In genomic region chr10:71569775-71570588, GRCh38 we compare ENCODE assay signal across 8 cellular contexts.
DNase-seq lines count a peak whose midpoint lies in the region; ATAC-seq, FAIRE-seq and TF ChIP-seq lines count a peak whose summit lies in the region.

No MANE protein-coding gene starts in this region.

- H3K36me3 Mint-ChIP-seq in naive thymus-derived CD4-positive, alpha-beta T cell: no peaks in the 10 kb centered on the region
- H3K36me3 Mint-ChIP-seq in stimulated activated effector memory CD8-positive, alpha-beta T cell treated with anti-CD3 and anti-CD28 coated beads, Interleukin-12 subunit alpha, Interleukin-12 subunit beta, amount 100 ng/mL, for 72 hours: no peaks in the 10 kb centered on the region

- H3K27ac Mint-ChIP-seq in naive thymus-derived CD4-positive, alpha-beta T cell: no peak overlapping the region
- H3K27ac Mint-ChIP-seq in stimulated activated effector memory CD8-positive, alpha-beta T cell treated with anti-CD3 and anti-CD28 coated beads, Interleukin-12 subunit alpha, Interleukin-12 subunit beta, amount 100 ng/mL, for 72 hours: no peak overlapping the region

- H3K9me3 ChIP-seq in A549 (no peaks in the 10 kb centered on the region), NT2/D1 (ENCODE audit: insufficient read depth, low read length) (no peaks in the 10 kb centered on the region), esophagus squamous epithelium (no peaks in the 10 kb centered on the region)
- no peaks in the 10 kb centered on the region for H3K9me3 ChIP-seq in naive thymus-derived CD4-positive, alpha-beta T cell (ENCODE audit: control insufficient read depth in 2 of 3, low read length in 3 of 3)

- peak; percentile 78 to 81 for TF ChIP-seq RAD21 in A549 (conservative IDR thresholded peaks at IDR 0.05 in 1 of 2, IDR thresholded peaks at IDR 0.05 in 1 of 2)

- H3K27ac ChIP-seq in A549: no peak overlapping the region
- H3K27ac ChIP-seq in esophagus squamous epithelium: no peak overlapping the region
- H3K27ac ChIP-seq in naive thymus-derived CD4-positive, alpha-beta T cell (ENCODE audit: low read depth, low read length): no peak overlapping the region

- intact Hi-C loops in esophagus squamous epithelium (cut with DNase I): loop anchor here (5.0 kb wide), 2 partner anchors 83 to 253 kb away; partner anchors contain the start of gene SLC29A3
- intact Hi-C loops in naive thymus-derived CD4-positive, alpha-beta T cell (cut with micrococcal nuclease): loop anchor here (1.0 to 2.0 kb wide), 5 partner anchors 174 to 256 kb away; partner anchors contain the start of genes SLC29A3 (in 2 of the 2) and CDH23 (in 1 of the 2)

- no peak overlapping the region for H3K9ac ChIP-seq in NT2/D1 (ENCODE audit: insufficient read length, low read depth)

- TF ChIP-seq EP300 in A549 (IDR thresholded peaks at IDR 0.05): no peak

- WGBS in A549 (ENCODE audit: missing lambda C conversion rate): 35% methylated on average over 6 of the region's 6 CpGs
- 32 to 41% methylated on average over 5 to 6 of the region's 6 CpGs for WGBS in esophagus squamous epithelium, 2 donors

- no peak for TF ChIP-seq POLR2A in A549 (IDR thresholded peaks at IDR 0.05; ENCODE audit: low read length)
- no peak for TF ChIP-seq POLR2A in GM12892 (IDR thresholded peaks at IDR 0.05; ENCODE audit: low read depth, low read length)
- TF ChIP-seq POLR2A in esophagus squamous epithelium (IDR thresholded peaks at IDR 0.05): no peak

- H3K36me3 ChIP-seq in NT2/D1 (ENCODE audit: insufficient read depth, insufficient read length, low read length): peaks cover 7% of the 10 kb centered on the region
- no peaks in the 10 kb centered on the region for H3K36me3 ChIP-seq in esophagus squamous epithelium
- no peaks in the 10 kb centered on the region for H3K36me3 ChIP-seq in naive thymus-derived CD4-positive, alpha-beta T cell (ENCODE audit: control insufficient read depth in 2 of 3, insufficient read depth in 3 of 3, low read length in 3 of 3)

- no peaks in the 10 kb centered on the region for H3K27me3 ChIP-seq in NT2/D1 (ENCODE audit: insufficient read depth, insufficient read length)
- no peaks in the 10 kb centered on the region for H3K27me3 ChIP-seq in esophagus squamous epithelium
- no peaks in the 10 kb centered on the region for H3K27me3 ChIP-seq in naive thymus-derived CD4-positive, alpha-beta T cell (ENCODE audit: control insufficient read depth in 2 of 2, insufficient read depth in 2 of 2, low read length in 2 of 2)

- POLR2A ChIA-PET in A549 (lab: Yijun Ruan, JAX): no interaction called here
- POLR2A ChIA-PET in naive thymus-derived CD4-positive, alpha-beta T cell (lab: Charles Lee): no interaction called here

- ATAC-seq in A549 (peak; percentile 66 to 85; a peak in 4 of 6 replicates), HG03139 (IDR thresholded peaks at IDR 0.05; ENCODE audit: unreplicated experiment) (no peak)
- ATAC-seq in naive thymus-derived CD4-positive, alpha-beta T cell: peak; percentile 67
- ATAC-seq in stimulated activated effector memory CD8-positive, alpha-beta T cell treated with anti-CD3 and anti-CD28 coated beads, Interleukin-12 subunit alpha, Interleukin-12 subunit beta, amount 100 ng/mL, for 72 hours: peak; percentile 56

- no peaks in the 10 kb centered on the region for H3K4me1 ChIP-seq in A549
- peaks cover 18% of the 10 kb centered on the region for H3K4me1 ChIP-seq in NT2/D1 (ENCODE audit: insufficient read depth, insufficient read length)
- peaks cover 0 to 4% (median 0%) of the 10 kb centered on the region in 3 donors for H3K4me1 ChIP-seq in esophagus squamous epithelium
- no peaks in the 10 kb centered on the region for H3K4me1 ChIP-seq in naive thymus-derived CD4-positive, alpha-beta T cell (ENCODE audit: control insufficient read depth in 2 of 2, insufficient read depth in 2 of 2, low read length in 2 of 2)

- DNase-seq in A549 (ENCODE audit: low read depth in 1 of 2, low spot score in 1 of 2) (peak; percentile 56 to 76), GM12892 (ENCODE audit: insufficient read length) (peak; percentile 72), NT2/D1 (ENCODE audit: low read depth, low spot score) (peak; percentile 63), activated T-cell treated with anti-CD3 and anti-CD28 coated beads for 4 hours (peak; percentile 80), esophagus squamous epithelium (lab: John Stamatoyannopoulos, UW) (no peak)
- peak; percentile 39 to 81 (median 64) for DNase-seq in naive thymus-derived CD4-positive, alpha-beta T cell
- peak; percentile 84 to 90 for DNase-seq in stimulated activated effector memory CD8-positive, alpha-beta T cell treated with anti-CD3 and anti-CD28 coated beads, Interleukin-12 subunit alpha, Interleukin-12 subunit beta, amount 100 ng/mL, for 72 hours (ENCODE audit: low spot score in 2 of 2)

- H3K4me3 ChIP-seq in A549 (no peak overlapping the region), NT2/D1 (ENCODE audit: insufficient read length, low read depth) (no peak overlapping the region), esophagus squamous epithelium (no peak overlapping the region)
- no peak overlapping the region for H3K4me3 ChIP-seq in naive thymus-derived CD4-positive, alpha-beta T cell (ENCODE audit: low read length)

- H3K4me3 Mint-ChIP-seq in naive thymus-derived CD4-positive, alpha-beta T cell: no peak overlapping the region
- no peak overlapping the region for H3K4me3 Mint-ChIP-seq in stimulated activated effector memory CD8-positive, alpha-beta T cell treated with anti-CD3 and anti-CD28 coated beads, Interleukin-12 subunit alpha, Interleukin-12 subunit beta, amount 100 ng/mL, for 72 hours

- CTCF ChIA-PET in A549 (lab: Yijun Ruan, JAX): interaction anchor here (0.6 to 9.6 kb wide), 78 partner anchors 9 to 626 kb away, joined by 3 to 163 read pairs (median 4); partner anchors contain the start of genes CDH23 and SLC29A3
- CTCF ChIA-PET in naive thymus-derived CD4-positive, alpha-beta T cell (lab: Charles Lee): interaction anchor here (0.6 to 4.7 kb wide), 15 partner anchors 13 to 263 kb away, joined by 3 to 64 read pairs (median 4); partner anchors contain the start of gene SLC29A3

- no peaks in the 10 kb centered on the region for H3K27me3 Mint-ChIP-seq in naive thymus-derived CD4-positive, alpha-beta T cell

- no peak for FAIRE-seq in A549 (lab: Jason Lieb, UNC)
- FAIRE-seq in GM12892 (lab: Jason Lieb, UNC): peak; percentile 75

- peak; percentile 86 for TF ChIP-seq CTCF in A549 (IDR thresholded peaks at IDR 0.05)
- peak; percentile 71 to 88 (median 83) for TF ChIP-seq CTCF in esophagus squamous epithelium (IDR thresholded peaks at IDR 0.05)

- H3K4me1 Mint-ChIP-seq in naive thymus-derived CD4-positive, alpha-beta T cell: peaks cover 0 to 4% (median 0%) of the 10 kb centered on the region in 7 donors
- H3K4me1 Mint-ChIP-seq in stimulated activated effector memory CD8-positive, alpha-beta T cell treated with anti-CD3 and anti-CD28 coated beads, Interleukin-12 subunit alpha, Interleukin-12 subunit beta, amount 100 ng/mL, for 72 hours: no peaks in the 10 kb centered on the region

- no peak overlapping the region for H3K4me2 ChIP-seq in A549

- H3K9me3 Mint-ChIP-seq in naive thymus-derived CD4-positive, alpha-beta T cell: no peaks in the 10 kb centered on the region
- H3K9me3 Mint-ChIP-seq in stimulated activated effector memory CD8-positive, alpha-beta T cell treated with anti-CD3 and anti-CD28 coated beads, Interleukin-12 subunit alpha, Interleukin-12 subunit beta, amount 100 ng/mL, for 72 hours: no peaks in the 10 kb centered on the region

TF ChIP-seq in A549, 52 proteins besides CTCF, POLR2A, EP300 and RAD21:
- no peak for TF ChIP-seq SREBF2 (IDR thresholded peaks at IDR 0.05)
- peak; percentile 90 for TF ChIP-seq SMC3 (IDR thresholded peaks at IDR 0.05)
TF ChIP-seq in A549: peak in this region for 1.
